ENCODE assay signal across 15 cellular contexts in the genomic region with DNA sequence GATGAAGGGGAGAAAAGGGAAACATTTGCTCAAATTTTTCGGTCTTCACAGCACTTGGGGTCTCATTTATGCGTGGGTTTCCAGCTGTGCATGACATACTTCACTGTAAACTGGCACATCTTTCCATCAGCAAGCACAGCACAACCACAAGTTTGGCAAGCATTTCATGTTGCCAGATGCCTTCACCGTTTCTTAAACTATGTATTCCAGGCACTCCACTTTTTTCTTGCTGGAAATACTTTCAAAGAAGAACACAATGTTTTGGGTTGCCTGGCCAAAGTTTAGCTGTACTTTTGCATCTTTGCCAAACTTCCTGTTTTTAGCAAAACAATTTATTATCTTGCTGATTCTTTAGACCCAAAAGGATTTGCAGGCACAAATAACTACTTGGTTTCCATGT.
DNase-seq lines count a peak whose midpoint lies in the region; ATAC-seq and TF ChIP-seq lines count a peak whose summit lies in the region.
"Had no signal": no experiment of that assay in that cellular context is flagged by ENCODE, and none has a peak within 500 bp of the region (broad histone marks: within the 10 kb centered on the region; RNA-seq: fewer than 3 reads in every experiment).

No MANE protein-coding gene starts in this region.

- H3K4me3 ChIP-seq in BLaER1 treated with 17β-estradiol and CSF1 and Interleukin-3, amounts not matched to agents 10 nM and 100 nM: no peak overlapping the region
- no peak overlapping the region for H3K4me3 ChIP-seq in hepatocyte
- no peak overlapping the region for H3K4me3 ChIP-seq in sigmoid colon

- TF ChIP-seq POLR2A in sigmoid colon (IDR thresholded peaks at IDR 0.05): no peak

- no peaks in the 10 kb centered on the region for H3K9me3 Mint-ChIP-seq in activated CD4-positive, alpha-beta T cell treated with anti-CD3 and anti-CD28 coated beads for 36 hours (ENCODE audit: low read depth)
- peaks cover 0 to 14% of the 10 kb centered on the region in 2 donors for H3K9me3 Mint-ChIP-seq in activated naive CD4-positive, alpha-beta T cell treated with anti-CD3 and anti-CD28 coated beads, Interleukin-2, amount 50 U/mL, for 72 hours
- H3K9me3 Mint-ChIP-seq: activated naive CD8-positive, alpha-beta T cell treated with anti-CD3 and anti-CD28 coated beads, Interleukin-2, amount 10 ng/mL, durations not matched to agents 7 days and 5 days; memory B cell had no signal

- H3K9me2 ChIP-seq in hepatocyte (replicated peaks; ENCODE audit: insufficient read depth): no peaks in the 10 kb centered on the region

- peak in 2 of 4 donors; percentile 54 to 61 for TF ChIP-seq EP300 in sigmoid colon (IDR thresholded peaks at IDR 0.05)

- H3K4me1 Mint-ChIP-seq in activated CD4-positive, alpha-beta T cell treated with anti-CD3 and anti-CD28 coated beads for 36 hours: no peaks in the 10 kb centered on the region
- H3K4me1 Mint-ChIP-seq: activated naive CD8-positive, alpha-beta T cell treated with anti-CD3 and anti-CD28 coated beads, Interleukin-2, amount 10 ng/mL, durations not matched to agents 7 days and 5 days; CD8-positive, alpha-beta memory T cell; memory B cell; naive thymus-derived CD4-positive, alpha-beta T cell had no signal

- H3K27ac Mint-ChIP-seq in activated CD4-positive, alpha-beta T cell treated with anti-CD3 and anti-CD28 coated beads for 36 hours: no peak overlapping the region
- H3K27ac Mint-ChIP-seq in activated naive CD4-positive, alpha-beta T cell treated with anti-CD3 and anti-CD28 coated beads, Interleukin-2, amount 50 U/mL, for 72 hours: no peak overlapping the region
- H3K27ac Mint-ChIP-seq: activated naive CD8-positive, alpha-beta T cell treated with anti-CD3 and anti-CD28 coated beads, Interleukin-2, amount 10 ng/mL, durations not matched to agents 7 days and 5 days; CD8-positive, alpha-beta memory T cell; memory B cell; naive thymus-derived CD4-positive, alpha-beta T cell had no signal

- intact Hi-C loops in sigmoid colon (cut with DNase I): no loop called here
- intact Hi-C loops in activated CD4-positive, alpha-beta T cell treated with anti-CD3 and anti-CD28 coated beads for 36 hours (cut with DNase I, micrococcal nuclease): no loop called here

- POLR2A ChIA-PET in activated CD4-positive, alpha-beta T cell treated with anti-CD3 and anti-CD28 coated beads for 36 hours (lab: Charles Lee): no interaction called here

- peak overlapping the region in 7 of 11 experiments; percentile 29 to 63 (median 49); a peak in 10 of 22 replicates for H3K4me2 ChIP-seq in BLaER1 treated with 17β-estradiol and CSF1 and Interleukin-3, amounts not matched to agents 10 nM and 100 nM
- H3K4me2 ChIP-seq in hepatocyte: no peak overlapping the region

- TF ChIP-seq CTCF in hepatocyte (IDR thresholded peaks at IDR 0.05; ENCODE audit: poor library complexity) (no peak), sigmoid colon (IDR thresholded peaks at IDR 0.05) (no peak)

- CTCF ChIA-PET in activated CD4-positive, alpha-beta T cell treated with anti-CD3 and anti-CD28 coated beads for 36 hours (lab: Charles Lee): no interaction called here

- H3K27me3 Mint-ChIP-seq in activated CD4-positive, alpha-beta T cell treated with anti-CD3 and anti-CD28 coated beads for 36 hours: no peaks in the 10 kb centered on the region
- H3K27me3 Mint-ChIP-seq: activated naive CD8-positive, alpha-beta T cell treated with anti-CD3 and anti-CD28 coated beads, Interleukin-2, amount 10 ng/mL, durations not matched to agents 7 days and 5 days; memory B cell had no signal

- peak; percentile 2 for DNase-seq in astrocyte of the hippocampus (ENCODE audit: low read depth, low spot score)
- DNase-seq in hepatocyte (ENCODE audit: low spot score): peak; percentile 8
- peak; percentile 68 for DNase-seq in sigmoid colon
- no peak for DNase-seq in activated CD4-positive, alpha-beta T cell treated with anti-CD3 and anti-CD28 coated beads for 36 hours
- no peak for DNase-seq in NCI-H1417 (lab: John Stamatoyannopoulos, UW)
- no peak for DNase-seq in activated naive CD4-positive, alpha-beta T cell treated with anti-CD3 and anti-CD28 coated beads, Interleukin-2, amount 50 U/mL, for 72 hours (ENCODE audit: low spot score in 2 of 2)
- no peak for DNase-seq in NCI-H2196 (lab: John Stamatoyannopoulos, UW; ENCODE audit: unreplicated experiment)
- DNase-seq: activated naive CD8-positive, alpha-beta T cell treated with anti-CD3 and anti-CD28 coated beads, Interleukin-2, amount 10 ng/mL, durations not matched to agents 7 days and 5 days; CD8-positive, alpha-beta memory T cell; naive thymus-derived CD4-positive, alpha-beta T cell; NCI-H2081 treated with DMSO at 0.1 percent for 48 hours; NCI-H510A had no signal

- WGBS in hepatocyte (ENCODE audit: low lambda C conversion rate, missing lambda C conversion rate): 68% methylated on average over 3 of the region's 3 CpGs
- WGBS in sigmoid colon, 2 donors: 56 to 57% methylated on average over 3 of the region's 3 CpGs

- no peaks in the 10 kb centered on the region for H3K79me2 ChIP-seq in hepatocyte
- H3K79me2 ChIP-seq: parathyroid adenoma had no signal

- no peak overlapping the region for H2AFZ ChIP-seq in hepatocyte
- H2AFZ ChIP-seq: parathyroid adenoma had no signal

- no peak for ATAC-seq in activated CD4-positive, alpha-beta T cell treated with anti-CD3 and anti-CD28 coated beads for 36 hours
- ATAC-seq in activated naive CD4-positive, alpha-beta T cell treated with anti-CD3 and anti-CD28 coated beads, Interleukin-2, amount 50 U/mL, for 72 hours: no peak
- ATAC-seq: naive thymus-derived CD4-positive, alpha-beta T cell had no signal

- H3K27me3 ChIP-seq in BLaER1 treated with 17β-estradiol and CSF1 and Interleukin-3, amounts not matched to agents 10 nM and 100 nM: no peaks in the 10 kb centered on the region
- H3K27me3 ChIP-seq in hepatocyte (no peaks in the 10 kb centered on the region), sigmoid colon (no peaks in the 10 kb centered on the region)

- no peak overlapping the region for H3K27ac ChIP-seq in BLaER1 treated with 17β-estradiol and CSF1 and Interleukin-3, amounts not matched to agents 10 nM and 100 nM
- H3K27ac ChIP-seq in hepatocyte (no peak overlapping the region), sigmoid colon (peak overlapping the region in 2 of 4 donors; percentile 50 to 56)
- H3K27ac ChIP-seq: parathyroid adenoma had no signal

- no peaks in the 10 kb centered on the region for H3K36me3 ChIP-seq in BLaER1 treated with 17β-estradiol and CSF1 and Interleukin-3, amounts not matched to agents 10 nM and 100 nM
- H3K36me3 ChIP-seq in hepatocyte (replicated peaks; ENCODE audit: insufficient read depth, low read depth): no peaks in the 10 kb centered on the region
- H3K36me3 ChIP-seq in sigmoid colon: no peaks in the 10 kb centered on the region

- no peaks in the 10 kb centered on the region for H4K20me1 ChIP-seq in BLaER1 treated with 17β-estradiol and CSF1 and Interleukin-3, amounts not matched to agents 10 nM and 100 nM
- no peaks in the 10 kb centered on the region for H4K20me1 ChIP-seq in hepatocyte (ENCODE audit: insufficient read depth, poor library complexity, severe bottlenecking)

- no peaks in the 10 kb centered on the region for H3K9me3 ChIP-seq in BLaER1 treated with 17β-estradiol and CSF1 and Interleukin-3, amounts not matched to agents 10 nM and 100 nM (replicated peaks in 1 of 11)
- no peaks in the 10 kb centered on the region for H3K9me3 ChIP-seq in hepatocyte (ENCODE audit: low read depth)
- H3K9me3 ChIP-seq in sigmoid colon: no peaks in the 10 kb centered on the region

- H3K4me3 Mint-ChIP-seq in activated CD4-positive, alpha-beta T cell treated with anti-CD3 and anti-CD28 coated beads for 36 hours: no peak overlapping the region
- H3K4me3 Mint-ChIP-seq: activated naive CD8-positive, alpha-beta T cell treated with anti-CD3 and anti-CD28 coated beads, Interleukin-2, amount 10 ng/mL, durations not matched to agents 7 days and 5 days; CD8-positive, alpha-beta memory T cell; memory B cell; naive thymus-derived CD4-positive, alpha-beta T cell had no signal

- H3K9ac ChIP-seq in BLaER1 treated with 17β-estradiol and CSF1 and Interleukin-3, amounts not matched to agents 10 nM and 100 nM: no peak overlapping the region
- H3K9ac ChIP-seq: parathyroid adenoma had no signal

- H3K36me3 Mint-ChIP-seq in activated CD4-positive, alpha-beta T cell treated with anti-CD3 and anti-CD28 coated beads for 36 hours (ENCODE audit: low read depth): no peaks in the 10 kb centered on the region
- H3K36me3 Mint-ChIP-seq in activated naive CD4-positive, alpha-beta T cell treated with anti-CD3 and anti-CD28 coated beads, Interleukin-2, amount 50 U/mL, for 72 hours: no peaks in the 10 kb centered on the region
- H3K36me3 Mint-ChIP-seq: activated naive CD8-positive, alpha-beta T cell treated with anti-CD3 and anti-CD28 coated beads, Interleukin-2, amount 10 ng/mL, durations not matched to agents 7 days and 5 days; CD8-positive, alpha-beta memory T cell; memory B cell; naive thymus-derived CD4-positive, alpha-beta T cell had no signal

- H3K4me1 ChIP-seq in BLaER1 treated with 17β-estradiol and CSF1 and Interleukin-3, amounts not matched to agents 10 nM and 100 nM: peaks cover 0 to 55% (median 49%) of the 10 kb centered on the region in 10 experiments; a peak in 16 of 20 replicates
- H3K4me1 ChIP-seq in hepatocyte (ENCODE audit: insufficient read depth) (peaks cover 4% of the 10 kb centered on the region), sigmoid colon (peaks cover 0 to 29% (median 11%) of the 10 kb centered on the region in 4 donors)

Comparison
In these comparisons a context has a peak if more than half of its experiments do, and no peak if none do; other contexts are left out.
1. DNase-seq: peak in astrocyte of the hippocampus (single experiment), hepatocyte (single experiment) and sigmoid colon (single experiment); none in activated CD4-positive, alpha-beta T cell treated with anti-CD3 and anti-CD28 coated beads for 36 hours (single experiment), NCI-H1417 (0 of 3), activated naive CD4-positive, alpha-beta T cell treated with anti-CD3 and anti-CD28 coated beads, Interleukin-2, amount 50 U/mL, for 72 hours (0 of 2) and NCI-H2196 (single experiment).